In genomic region chr4:111283066-111283677, GRCh38 we compare ENCODE assay signal across 8 cellular contexts.
DNase-seq lines count a peak whose midpoint lies in the region; ATAC-seq and TF ChIP-seq lines count a peak whose summit lies in the region.

No MANE protein-coding gene starts in this region.

- no peak overlapping the region for H3K27ac ChIP-seq in OCI-LY7 (ENCODE audit: low read depth, low read length, poor library complexity, severe bottlenecking)

- TF ChIP-seq CTCF in OCI-LY7 (conservative IDR thresholded peaks at IDR 0.05; ENCODE audit: low read length), result peak; percentile 91

- no peaks in the 10 kb centered on the region for H3K79me2 ChIP-seq in OCI-LY7 (ENCODE audit: insufficient read depth, low read depth, low read length)

- peak; percentile 24 for DNase-seq in activated naive CD4-positive, alpha-beta T cell treated with Interleukin-2 at 50 U/mL for 16 hours
- no peak for DNase-seq in activated naive CD4-positive, alpha-beta T cell (lab: John Stamatoyannopoulos, UW)
- DNase-seq in OCI-LY7 (ENCODE audit: low spot score) (peak; percentile 55), adipocyte (ENCODE audit: low read depth) (peak; percentile 65), iPS-NIHi11 (ENCODE audit: low spot score) (peak; percentile 60), OCI-M2 (lab: John Stamatoyannopoulos, UW; ENCODE audit: unreplicated experiment) (no peak)
- peak; percentile 18 for DNase-seq in stimulated activated CD4-positive, alpha-beta T cell treated with anti-CD3 and anti-CD28 coated beads, Interleukin-4, amount 100 ng/mL, for 1 hour

- H3K36me3 ChIP-seq in OCI-LY7 (ENCODE audit: insufficient read depth, low read length), result no peaks in the 10 kb centered on the region
- H3K36me3 ChIP-seq in adipocyte (ENCODE audit: control insufficient read depth, insufficient read depth, low read length, severe bottlenecking), result no peaks in the 10 kb centered on the region

- no peak overlapping the region for H3K4me2 ChIP-seq in OCI-LY7 (ENCODE audit: low read length)

- H3K27me3 ChIP-seq in adipocyte (replicated peaks; ENCODE audit: control insufficient read depth, insufficient read depth, low read length), result no peaks in the 10 kb centered on the region

- BruUV-seq in OCI-LY7 (replicated peaks; lab: Mats Ljungman, UMichigan), result no TSS peak

- H2AFZ ChIP-seq in OCI-LY7 (ENCODE audit: low read length), result peak overlapping the region; percentile 38; the same call in 1 of the 2 replicates

- CTCF ChIA-PET in OCI-LY7 (lab: Charles Lee; ENCODE audit: unreplicated experiment), result no interaction called here

- H3K4me3 ChIP-seq in OCI-LY7 (ENCODE audit: low read depth, low read length, poor library complexity, severe bottlenecking) (no peak overlapping the region), adipocyte (ENCODE audit: low read length) (no peak overlapping the region)

- POLR2A ChIA-PET in OCI-LY7 (lab: Charles Lee), result no interaction called here

- H3K9ac ChIP-seq in adipocyte (ENCODE audit: low read length), result no peak overlapping the region

- no peaks in the 10 kb centered on the region for H4K20me1 ChIP-seq in OCI-LY7 (ENCODE audit: insufficient read depth, low read length)

- no peaks in the 10 kb centered on the region for H3K9me2 ChIP-seq in OCI-LY7 (ENCODE audit: insufficient read depth, low read length)

- intact Hi-C loops in OCI-LY7 (cut with micrococcal nuclease; ENCODE audit: unreplicated experiment), result loop anchor here (2.0 kb wide), 1 partner anchor 652 kb away; no protein-coding TSS in a partner anchor

- H3K4me1 ChIP-seq in OCI-LY7 (ENCODE audit: insufficient read depth, low read length, poor library complexity, severe bottlenecking) (no peaks in the 10 kb centered on the region), adipocyte (ENCODE audit: control insufficient read depth, insufficient read depth, low read length) (no peaks in the 10 kb centered on the region)

- peak; percentile 84 for ATAC-seq in HG02885 (IDR thresholded peaks at IDR 0.05; ENCODE audit: poor library complexity, unreplicated experiment)

- H3K9me3 ChIP-seq in OCI-LY7 (ENCODE audit: low read length), result no peaks in the 10 kb centered on the region
- no peaks in the 10 kb centered on the region for H3K9me3 ChIP-seq in adipocyte (ENCODE audit: control insufficient read depth, low read length)

Comparison
In these comparisons a context has a peak if more than half of its experiments do, and no peak if none do; other contexts are left out.
1. DNase-seq: peak in activated naive CD4-positive, alpha-beta T cell treated with Interleukin-2 at 50 U/mL for 16 hours (single experiment), OCI-LY7 (single experiment), adipocyte (single experiment), iPS-NIHi11 (single experiment) and stimulated activated CD4-positive, alpha-beta T cell treated with anti-CD3 and anti-CD28 coated beads, Interleukin-4, amount 100 ng/mL, for 1 hour (single experiment); none in activated naive CD4-positive, alpha-beta T cell (0 of 4) and OCI-M2 (single experiment).